Comparison of ENCODE assay signal across 24 cellular contexts in genomic region chr3:195729476-195729875, GRCh38.
"Had no signal": no experiment of that assay in that cellular context is flagged by ENCODE, and none has a peak within 500 bp of the region (broad histone marks: within the 10 kb centered on the region; RNA-seq: fewer than 3 reads in every experiment).

No MANE protein-coding gene starts in this region.

- H3K27ac ChIP-seq: ascending aorta, brain microvascular endothelial cell, dorsolateral prefrontal cortex, esophagus muscularis mucosa, ovary, prostate gland, tibial artery had no signal

- H3K4me1 ChIP-seq: ascending aorta, esophagus muscularis mucosa, tibial artery had no signal

- H3K4me1 Mint-ChIP-seq: activated CD4-positive, alpha-beta memory T cell treated with anti-CD3 and anti-CD28 coated beads, Interleukin-2, amount 10 ng/mL, durations not matched to agents 7 days and 5 days; activated CD4-positive, alpha-beta T cell treated with anti-CD3 and anti-CD28 coated beads, Interleukin-2, amount 10 ng/mL, durations not matched to agents 24 days and 14 days; stimulated activated naive CD8-positive, alpha-beta T cell treated with anti-CD3 and anti-CD28 coated beads, Interleukin-15, amount 100 ng/mL, for 72 hours had no signal

- H3K4me3 Mint-ChIP-seq: activated CD4-positive, alpha-beta memory T cell treated with anti-CD3 and anti-CD28 coated beads, Interleukin-2, amount 10 ng/mL, durations not matched to agents 7 days and 5 days; activated CD4-positive, alpha-beta T cell treated with anti-CD3 and anti-CD28 coated beads, Interleukin-2, amount 10 ng/mL, durations not matched to agents 24 days and 14 days; activated T-helper 1 cell treated with anti-CD3 and anti-CD28 coated beads, Interleukin-12 subunit alpha, Interleukin-12 subunit beta, Interleukin-2, Interleukin-4 antibody, amounts not matched to agents 30 ng/mL and 10 ng/mL and 1 ng/mL, durations not matched to agents 14 hours and 24 hours and 36 hours; neural crest cell; stimulated activated naive CD8-positive, alpha-beta T cell treated with anti-CD3 and anti-CD28 coated beads, Interleukin-15, amount 100 ng/mL, for 72 hours; T-helper 1 cell treated with Interleukin-12 subunit alpha and Interleukin-12 subunit beta and Interleukin-4 antibody, amounts not matched to agents 30 μg/mL and 1 μg/mL, for 36 hours had no signal

- FAIRE-seq: colon, frontal cortex, urothelium cell line had no signal

- H3K9me3 Mint-ChIP-seq: activated CD4-positive, alpha-beta memory T cell treated with anti-CD3 and anti-CD28 coated beads, Interleukin-2, amount 10 ng/mL, durations not matched to agents 7 days and 5 days; activated CD4-positive, alpha-beta T cell treated with anti-CD3 and anti-CD28 coated beads, Interleukin-2, amount 10 ng/mL, durations not matched to agents 24 days and 14 days; activated naive CD4-positive, alpha-beta T cell treated with anti-CD3 and anti-CD28 coated beads, Interleukin-2, amount 50 U/mL, for 72 hours; activated T-helper 1 cell treated with anti-CD3 and anti-CD28 coated beads, Interleukin-12 subunit alpha, Interleukin-12 subunit beta, Interleukin-2, Interleukin-4 antibody, amounts not matched to agents 30 ng/mL and 10 ng/mL and 1 ng/mL, durations not matched to agents 14 hours and 24 hours and 36 hours; neural crest cell; stimulated activated naive CD8-positive, alpha-beta T cell treated with anti-CD3 and anti-CD28 coated beads, Interleukin-15, amount 100 ng/mL, for 72 hours; T-helper 1 cell treated with Interleukin-12 subunit alpha and Interleukin-12 subunit beta and Interleukin-4 antibody, amounts not matched to agents 30 μg/mL and 1 μg/mL, for 36 hours had no signal

- H3K36me3 ChIP-seq: brain microvascular endothelial cell, ovary, prostate gland had no signal

- ATAC-seq: activated CD4-positive, CD25-positive, alpha-beta regulatory T cell treated with anti-CD3 and anti-CD28 coated beads, Interleukin-2, amount 50 U/mL, for 24 hours; activated naive CD4-positive, alpha-beta T cell treated with anti-CD3 and anti-CD28 coated beads, Interleukin-2, amount 50 U/mL, for 72 hours; stimulated activated naive CD8-positive, alpha-beta T cell treated with anti-CD3 and anti-CD28 coated beads, Interleukin-15, amount 100 ng/mL, for 72 hours had no signal

- DNase-seq: activated CD4-positive, alpha-beta memory T cell treated with anti-CD3 and anti-CD28 coated beads, Interleukin-2, amount 10 ng/mL, durations not matched to agents 7 days and 5 days; activated CD4-positive, alpha-beta T cell treated with anti-CD3 and anti-CD28 coated beads, Interleukin-2, amount 10 ng/mL, durations not matched to agents 24 days and 14 days; brain microvascular endothelial cell; central memory CD4-positive, alpha-beta T cell; glutamatergic neuron; hippocampal formation; mesenchymal stem cell; ovary; stimulated activated CD4-positive, alpha-beta T cell treated with anti-CD3 and anti-CD28 coated beads, Interleukin-12 subunit alpha, Interleukin-12 subunit beta, amount 100 ng/mL, for 4 hours; stimulated activated CD4-positive, alpha-beta T cell treated with anti-CD3 and anti-CD28 coated beads, Interleukin-4, amount 100 ng/mL, for 4 hours; stimulated activated naive CD8-positive, alpha-beta T cell treated with anti-CD3 and anti-CD28 coated beads, Interleukin-15, amount 100 ng/mL, for 72 hours; tibial artery had no signal

- H3K27me3 Mint-ChIP-seq: activated CD4-positive, alpha-beta memory T cell treated with anti-CD3 and anti-CD28 coated beads, Interleukin-2, amount 10 ng/mL, durations not matched to agents 7 days and 5 days; activated CD4-positive, alpha-beta T cell treated with anti-CD3 and anti-CD28 coated beads, Interleukin-2, amount 10 ng/mL, durations not matched to agents 24 days and 14 days; stimulated activated naive CD8-positive, alpha-beta T cell treated with anti-CD3 and anti-CD28 coated beads, Interleukin-15, amount 100 ng/mL, for 72 hours had no signal

- H3K27ac Mint-ChIP-seq: activated CD4-positive, alpha-beta memory T cell treated with anti-CD3 and anti-CD28 coated beads, Interleukin-2, amount 10 ng/mL, durations not matched to agents 7 days and 5 days; activated CD4-positive, alpha-beta T cell treated with anti-CD3 and anti-CD28 coated beads, Interleukin-2, amount 10 ng/mL, durations not matched to agents 24 days and 14 days; activated naive CD4-positive, alpha-beta T cell treated with anti-CD3 and anti-CD28 coated beads, Interleukin-2, amount 50 U/mL, for 72 hours; activated T-helper 1 cell treated with anti-CD3 and anti-CD28 coated beads, Interleukin-12 subunit alpha, Interleukin-12 subunit beta, Interleukin-2, Interleukin-4 antibody, amounts not matched to agents 30 ng/mL and 10 ng/mL and 1 ng/mL, durations not matched to agents 14 hours and 24 hours and 36 hours; stimulated activated naive CD8-positive, alpha-beta T cell treated with anti-CD3 and anti-CD28 coated beads, Interleukin-15, amount 100 ng/mL, for 72 hours; T-helper 1 cell treated with Interleukin-12 subunit alpha and Interleukin-12 subunit beta and Interleukin-4 antibody, amounts not matched to agents 30 μg/mL and 1 μg/mL, for 36 hours had no signal

- H3K4me3 ChIP-seq: ascending aorta, dorsolateral prefrontal cortex, esophagus muscularis mucosa, ovary, prostate gland, tibial artery had no signal

- H3K27me3 ChIP-seq: ascending aorta, ovary had no signal

- H3K9me3 ChIP-seq: ascending aorta, esophagus muscularis mucosa, ovary, prostate gland, tibial artery had no signal
